Comparison of ENCODE assay signal across 8 cellular contexts in the genomic region with DNA sequence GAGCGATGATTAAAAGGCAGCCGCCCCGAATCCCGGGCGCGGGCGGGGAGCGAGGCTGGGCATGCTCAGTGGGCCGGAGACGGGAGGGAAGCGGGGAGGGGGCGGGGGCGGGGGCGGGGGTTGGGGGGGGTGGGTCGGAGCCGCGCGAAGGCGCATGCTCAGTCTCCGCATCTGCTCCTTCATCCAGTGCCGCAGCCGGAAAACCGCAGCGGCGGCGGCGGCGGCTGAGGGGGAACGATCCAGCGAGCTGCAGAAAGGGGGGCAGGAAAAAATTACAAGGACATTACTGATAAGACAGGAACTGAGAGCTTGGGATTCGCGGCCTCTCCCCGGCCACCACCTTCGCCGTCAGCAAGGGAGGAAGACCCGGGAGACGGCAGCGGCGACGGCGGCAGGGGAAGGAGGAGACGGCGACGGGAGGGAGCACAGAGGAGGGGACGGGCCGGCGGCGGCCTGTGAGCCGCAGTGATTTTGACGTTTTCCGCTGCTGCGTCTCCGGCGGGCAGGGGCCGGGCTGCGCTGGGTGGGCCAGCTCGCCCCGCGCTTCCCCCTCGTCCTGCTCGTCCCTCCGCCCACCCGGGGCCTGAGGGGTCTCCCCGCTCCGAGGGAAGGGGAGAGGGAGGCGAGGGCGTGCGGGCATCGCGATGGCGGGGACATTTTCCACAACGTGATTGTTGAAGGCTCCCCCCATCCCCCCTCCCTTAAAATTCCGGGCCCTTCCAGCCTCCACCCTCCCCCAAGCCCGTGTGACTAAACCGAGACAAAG.
DNase-seq lines count a peak whose midpoint lies in the region; ATAC-seq lines count a peak whose summit lies in the region.

A gene with protein sequence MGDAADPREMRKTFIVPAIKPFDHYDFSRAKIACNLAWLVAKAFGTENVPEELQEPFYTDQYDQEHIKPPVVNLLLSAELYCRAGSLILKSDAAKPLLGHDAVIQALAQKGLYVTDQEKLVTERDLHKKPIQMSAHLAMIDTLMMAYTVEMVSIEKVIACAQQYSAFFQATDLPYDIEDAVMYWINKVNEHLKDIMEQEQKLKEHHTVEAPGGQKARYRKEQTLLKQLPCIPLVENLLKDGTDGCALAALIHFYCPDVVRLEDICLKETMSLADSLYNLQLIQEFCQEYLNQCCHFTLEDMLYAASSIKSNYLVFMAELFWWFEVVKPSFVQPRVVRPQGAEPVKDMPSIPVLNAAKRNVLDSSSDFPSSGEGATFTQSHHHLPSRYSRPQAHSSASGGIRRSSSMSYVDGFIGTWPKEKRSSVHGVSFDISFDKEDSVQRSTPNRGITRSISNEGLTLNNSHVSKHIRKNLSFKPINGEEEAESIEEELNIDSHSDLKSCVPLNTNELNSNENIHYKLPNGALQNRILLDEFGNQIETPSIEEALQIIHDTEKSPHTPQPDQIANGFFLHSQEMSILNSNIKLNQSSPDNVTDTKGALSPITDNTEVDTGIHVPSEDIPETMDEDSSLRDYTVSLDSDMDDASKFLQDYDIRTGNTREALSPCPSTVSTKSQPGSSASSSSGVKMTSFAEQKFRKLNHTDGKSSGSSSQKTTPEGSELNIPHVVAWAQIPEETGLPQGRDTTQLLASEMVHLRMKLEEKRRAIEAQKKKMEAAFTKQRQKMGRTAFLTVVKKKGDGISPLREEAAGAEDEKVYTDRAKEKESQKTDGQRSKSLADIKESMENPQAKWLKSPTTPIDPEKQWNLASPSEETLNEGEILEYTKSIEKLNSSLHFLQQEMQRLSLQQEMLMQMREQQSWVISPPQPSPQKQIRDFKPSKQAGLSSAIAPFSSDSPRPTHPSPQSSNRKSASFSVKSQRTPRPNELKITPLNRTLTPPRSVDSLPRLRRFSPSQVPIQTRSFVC (N-terminal part only) (plus strand): TSS at position 161 of the 766 bp plus-strand sequence. CDS start 935 bp downstream, outside the sequence.

- DNase-seq in AG08395 (ENCODE audit: low spot score) = peak; percentile 98
- peak; percentile 68 for DNase-seq in NCI-H748 treated with DMSO at 0.1 percent for 48 hours (lab: John Stamatoyannopoulos, UW)
- peak; percentile 23 to 42 for DNase-seq in activated CD8-positive, alpha-beta memory T cell treated with anti-CD3 and anti-CD28 coated beads for 4 hours (ENCODE audit: low read depth in 2 of 2)
- peak; percentile 54 to 63 (median 59) for DNase-seq in effector memory CD4-positive, alpha-beta T cell
- peak; percentile 94 for DNase-seq in medulla oblongata (ENCODE audit: extremely low spot score)
- peak; percentile 54 to 67 (median 63) for DNase-seq in stimulated activated CD4-positive, alpha-beta T cell treated with anti-CD3 and anti-CD28 coated beads, TNF-alpha, amount 100 ng/mL, for 4 hours (ENCODE audit: low read depth in 3 of 3)

- no peaks in the 10 kb centered on the region for H3K36me3 ChIP-seq in effector memory CD4-positive, alpha-beta T cell (ENCODE audit: control insufficient read depth, insufficient read depth, low read length)

- no peaks in the 10 kb centered on the region for H3K9me3 ChIP-seq in effector memory CD4-positive, alpha-beta T cell (ENCODE audit: control insufficient read depth, low read length)

- H3K4me3 ChIP-seq in effector memory CD4-positive, alpha-beta T cell (ENCODE audit: insufficient read depth, low read depth, low read length, poor library complexity, severe bottlenecking) = peak within 1 kb of the TSS; percentile 88

- H3K4me1 ChIP-seq in effector memory CD4-positive, alpha-beta T cell (ENCODE audit: control insufficient read depth, insufficient read depth, low read length, poor library complexity, severe bottlenecking) = peaks cover 6% of the 10 kb centered on the region

- peak within 1 kb of the TSS; percentile 59 for H3K27ac ChIP-seq in effector memory CD4-positive, alpha-beta T cell (ENCODE audit: insufficient read depth, low read length, poor library complexity, severe bottlenecking)

- ATAC-seq in GM19023 (IDR thresholded peaks at IDR 0.05; ENCODE audit: unreplicated experiment) (peak; percentile 68), HG03354 (IDR thresholded peaks at IDR 0.05; ENCODE audit: poor library complexity, severe bottlenecking, unreplicated experiment) (peak; percentile 64)

- no peaks in the 10 kb centered on the region for H3K27me3 ChIP-seq in effector memory CD4-positive, alpha-beta T cell (replicated peaks; ENCODE audit: control insufficient read depth, insufficient read depth, low read length, poor library complexity, severe bottlenecking)

Comparison
In these comparisons a context has a peak if more than half of its experiments do, and no peak if none do; other contexts are left out.
1. Peak in every context shown above with its lines: DNase-seq, ATAC-seq, H3K4me3 ChIP-seq and H3K27ac ChIP-seq.
2. DNase-seq: peak in every context shown above with its lines; median percentile 98 in AG08395; 94 in medulla oblongata; 68 in NCI-H748 treated with DMSO at 0.1 percent for 48 hours; 63 in stimulated activated CD4-positive, alpha-beta T cell treated with anti-CD3 and anti-CD28 coated beads, TNF-alpha, amount 100 ng/mL, for 4 hours; 59 in effector memory CD4-positive, alpha-beta T cell; 32 in activated CD8-positive, alpha-beta memory T cell treated with anti-CD3 and anti-CD28 coated beads for 4 hours.